ENCODE assay signal across 9 cellular contexts in genomic region chr5:136802382-136802781, GRCh38.
DNase-seq lines count a peak whose midpoint lies in the region; ATAC-seq and TF ChIP-seq lines count a peak whose summit lies in the region.
"Had no signal": no experiment of that assay in that cellular context is flagged by ENCODE, and none has a peak within 500 bp of the region (broad histone marks: within the 10 kb centered on the region; RNA-seq: fewer than 3 reads in every experiment).

No MANE protein-coding gene starts in this region.

- H3K9me3 ChIP-seq in tibial nerve (no peaks in the 10 kb centered on the region), transverse colon (no peaks in the 10 kb centered on the region)

- in situ Hi-C loops in transverse colon (cut with MboI; ENCODE audit: low pct_ligation_motif_present in 1 of 4, low pct_unique_long_range_greater_than_20kb in 1 of 4, low sequenced_read_pairs in 3 of 4), result loop anchor here in 1 of 4 donors (25.0 kb wide), 1 partner anchor 410 kb away; no protein-coding TSS in a partner anchor

- WGBS in tibial nerve, 2 donors, result 43 to 44% methylated on average over 2 of the region's 2 CpGs
- WGBS in transverse colon (ENCODE audit: low coverage in 1 of 2), 2 donors, result 50 to 53% methylated on average over 2 of the region's 2 CpGs

- ATAC-seq in Right ventricle myocardium superior (ENCODE audit: poor library complexity) (peak; percentile 70), foreskin keratinocyte (no peak)
- ATAC-seq: K562 had no signal

- no peaks in the 10 kb centered on the region for H3K36me3 ChIP-seq in tibial nerve
- H3K36me3 ChIP-seq in transverse colon, result no peaks in the 10 kb centered on the region

- TF ChIP-seq EP300 in tibial nerve (IDR thresholded peaks at IDR 0.05), result no peak
- TF ChIP-seq EP300 in transverse colon (IDR thresholded peaks at IDR 0.05; ENCODE audit: low read depth), result no peak

- DNase-seq in Right ventricle myocardium superior, result no peak
- no peak for DNase-seq in cardiac septum (ENCODE audit: low spot score)
- DNase-seq in OCI-M1 (lab: John Stamatoyannopoulos, UW), result peak; percentile 27
- no peak for DNase-seq in foreskin keratinocyte
- DNase-seq in tibial nerve (ENCODE audit: low spot score in 2 of 2), result peak in 1 of 2 donors; percentile 28
- DNase-seq in transverse colon, result no peak
- DNase-seq in activated CD8-positive, alpha-beta memory T cell treated with anti-CD3 and anti-CD28 coated beads, Interleukin-2, amount 50 U/mL, for 4 hours, result no peak
- no peak for DNase-seq in NCI-H2029 treated with DMSO at 0.1 percent for 48 hours (lab: John Stamatoyannopoulos, UW)

- no peaks in the 10 kb centered on the region for H3K27me3 ChIP-seq in foreskin keratinocyte
- H3K27me3 ChIP-seq in tibial nerve, result no peaks in the 10 kb centered on the region
- no peaks in the 10 kb centered on the region for H3K27me3 ChIP-seq in transverse colon

- no peak overlapping the region for H3K27ac ChIP-seq in foreskin keratinocyte
- H3K27ac ChIP-seq in tibial nerve, result no peak overlapping the region
- no peak overlapping the region for H3K27ac ChIP-seq in transverse colon

- no peak for TF ChIP-seq POLR2A in tibial nerve (IDR thresholded peaks at IDR 0.05)
- TF ChIP-seq POLR2A in transverse colon (IDR thresholded peaks at IDR 0.05), result no peak

- TF ChIP-seq CTCF in foreskin keratinocyte (conservative IDR thresholded peaks at IDR 0.05) (peak; percentile 51), tibial nerve (IDR thresholded peaks at IDR 0.05) (peak in 3 of 5 experiments; percentile 7 to 42 (median 29)), transverse colon (IDR thresholded peaks at IDR 0.05) (no peak)

- intact Hi-C loops in Right ventricle myocardium superior (cut with DNase I), result loop anchor here (5.0 to 10.0 kb wide), 3 partner anchors 250 to 692 kb away; partner anchors contain the start of gene SPOCK1
- intact Hi-C loops in cardiac septum (cut with DNase I), result loop anchor here (5.0 to 10.0 kb wide), 4 partner anchors 252 to 692 kb away; partner anchors contain the start of gene SPOCK1
- intact Hi-C loops in transverse colon (cut with DNase I; ENCODE audit: low total_unique reads), result no loop called here

- H3K4me3 ChIP-seq in tibial nerve (no peak overlapping the region), transverse colon (no peak overlapping the region)
- H3K4me3 ChIP-seq: K562 had no signal

- H3K4me1 ChIP-seq in foreskin keratinocyte (no peaks in the 10 kb centered on the region), tibial nerve (no peaks in the 10 kb centered on the region), transverse colon (no peaks in the 10 kb centered on the region)

Comparison
In these comparisons a context has a peak if more than half of its experiments do, and no peak if none do; other contexts are left out.
1. CTCF ChIP-seq: peak in foreskin keratinocyte (single experiment) and tibial nerve (3 of 5); none in transverse colon (0 of 5).